In genomic region chr9:98709968-98710965, GRCh38 we compare ENCODE assay signal across 11 cellular contexts. TPM values are rescaled to one million over a fixed set of nuclear protein-coding genes. Genes with fewer than 3 reads are reported as not detected.
DNase-seq lines count a peak whose midpoint lies in the region; ATAC-seq and TF ChIP-seq lines count a peak whose summit lies in the region.
"Had no signal": no experiment of that assay in that cellular context is flagged by ENCODE, and none has a peak within 500 bp of the region (broad histone marks: within the 10 kb centered on the region; RNA-seq: fewer than 3 reads in every experiment).

No MANE protein-coding gene starts in this region.

- peak; percentile 40 for DNase-seq in GM04504 (ENCODE audit: low read depth)
- DNase-seq in NCI-H226, result peak; percentile 33
- DNase-seq in dermis blood vessel endothelial cell, result peak; percentile 65
- DNase-seq in naive B cell, result no peak
- DNase-seq in uterus, result no peak
- DNase-seq in GM19240 (ENCODE audit: insufficient read length, low spot score), result no peak
- no peak for DNase-seq in NCI-H2029 (lab: John Stamatoyannopoulos, UW)
- DNase-seq: effector memory CD8-positive, alpha-beta T cell; NCI-H524 treated with DMSO at 0.1 percent for 48 hours; stimulated activated CD8-positive, alpha-beta memory T cell treated with anti-CD3 and anti-CD28 coated beads, Interleukin-4, amount 100 ng/mL, for 48 hours had no signal

- ATAC-seq in naive B cell (ENCODE audit: low read depth in 2 of 2) (no peak), HG02870 (IDR thresholded peaks at IDR 0.05; ENCODE audit: unreplicated experiment) (no peak)
- ATAC-seq: effector memory CD8-positive, alpha-beta T cell had no signal

- no peaks in the 10 kb centered on the region for H3K9me3 Mint-ChIP-seq in naive B cell
- H3K9me3 Mint-ChIP-seq: effector memory CD8-positive, alpha-beta T cell had no signal

- peaks cover 0 to 11% of the 10 kb centered on the region in 2 donors for H3K27me3 ChIP-seq in uterus

- H3K9me3 ChIP-seq in uterus, result no peaks in the 10 kb centered on the region

- intact Hi-C loops in uterus (cut with DNase I; ENCODE audit: low total_unique reads), result no loop called here

- no peak for TF ChIP-seq CTCF in uterus (IDR thresholded peaks at IDR 0.05)

- H3K36me3 ChIP-seq in uterus, result no peaks in the 10 kb centered on the region

- no peak overlapping the region for H3K27ac ChIP-seq in uterus

- H3K27ac Mint-ChIP-seq in naive B cell, result no peak overlapping the region
- H3K27ac Mint-ChIP-seq: effector memory CD8-positive, alpha-beta T cell had no signal

- H3K4me1 Mint-ChIP-seq in naive B cell, result peaks cover 3 to 5% (median 5%) of the 10 kb centered on the region in 3 donors

- H3K4me3 ChIP-seq in uterus, result no peak overlapping the region

- H3K36me3 Mint-ChIP-seq in naive B cell, result no peaks in the 10 kb centered on the region

- H3K27me3 Mint-ChIP-seq in naive B cell, result peaks cover 43 to 59% (median 55%) of the 10 kb centered on the region in 3 donors

- H3K4me1 ChIP-seq in uterus, result peaks cover 0 to 12% of the 10 kb centered on the region in 2 donors

- TF ChIP-seq POLR2A in uterus (IDR thresholded peaks at IDR 0.05), result no peak

- peak overlapping the region in 5 of 8 donors; percentile 28 to 57 (median 43) for H3K4me3 Mint-ChIP-seq in naive B cell
- H3K4me3 Mint-ChIP-seq: effector memory CD8-positive, alpha-beta T cell had no signal

RNA-seq across cellular contexts. Expression of gene GABBR2, which starts 1.5 kb away (rescaled TPM):
- total RNA-seq in dermis blood vessel endothelial cell (0.68 and 1.7 TPM in 2 replicates), uterus (under 1 TPM in 2 of 4 donors, not detected in 2; under 0.01 to 0.62 TPM)
- polyA plus RNA-seq in naive B cell (ENCODE audit: low read depth in 6 of 6), result not detected

Comparison
In these comparisons a context has a peak if more than half of its experiments do, and no peak if none do; other contexts are left out.
1. DNase-seq: peak in GM04504 (single experiment), NCI-H226 (single experiment) and dermis blood vessel endothelial cell (single experiment); none in naive B cell (single experiment), uterus (0 of 2), GM19240 (single experiment) and NCI-H2029 (single experiment).